10 cellular contexts compared by ENCODE assay signal in genomic region chr15:40330368-40330836, GRCh38. TPM values are rescaled to one million over a fixed set of nuclear protein-coding genes. Genes with fewer than 3 reads are reported as not detected.
A peak's percentile ranks its signal among the peaks of the same experiment; 100 is the strongest.
DNase-seq lines count a peak whose midpoint lies in the region; ATAC-seq, FAIRE-seq and TF ChIP-seq lines count a peak whose summit lies in the region.
"Had no signal": no experiment of that assay in that cellular context is flagged by ENCODE, and none has a peak within 500 bp of the region (broad histone marks: within the 10 kb centered on the region; RNA-seq: fewer than 3 reads in every experiment).

No MANE protein-coding gene starts in this region.

- H3K27ac ChIP-seq in H1 (ENCODE audit: low read depth, low read length), result no peak overlapping the region

- H2BK20ac ChIP-seq in H1 (ENCODE audit: low read length), result no peak overlapping the region

- no peak overlapping the region for H2BK12ac ChIP-seq in H1 (ENCODE audit: low read depth, low read length)

- H2BK5ac ChIP-seq in H1 (ENCODE audit: low read depth, low read length), result no peak overlapping the region

- no peak overlapping the region for H2AFZ ChIP-seq in H1 (ENCODE audit: low read length)

- no peak overlapping the region for H3K23ac ChIP-seq in H1 (ENCODE audit: insufficient read length)

- H4K20me1 ChIP-seq in H1 (replicated peaks in 1 of 2; ENCODE audit: control insufficient read depth in 1 of 2, insufficient read depth in 2 of 2, low read length in 2 of 2), result no peaks in the 10 kb centered on the region

- ATAC-seq in HG03108 (IDR thresholded peaks at IDR 0.05; ENCODE audit: unreplicated experiment), result no peak
- ATAC-seq in HG02623 (IDR thresholded peaks at IDR 0.05; ENCODE audit: unreplicated experiment), result no peak
- no peak for ATAC-seq in T-cell (replicated peaks in 1 of 4)

- H3K4me1 Mint-ChIP-seq in neural crest cell (peaks cover 55% of the 10 kb centered on the region), T-cell (peaks cover 20 to 42% (median 23%) of the 10 kb centered on the region in 3 donors)

- FAIRE-seq in H1 (lab: Jason Lieb, UNC), result no peak
- FAIRE-seq: endothelial cell of umbilical vein had no signal

- DNase-seq in Daoy (ENCODE audit: low read depth) (peak; percentile 18), NCI-H774 (lab: John Stamatoyannopoulos, UW) (peak; percentile 21), H1 (ENCODE audit: low read depth in 1 of 2, low spot score in 2 of 2) (no peak), neural crest cell (ENCODE audit: low read depth, low spot score) (no peak), T-cell (no peak), DMS 273 (lab: John Stamatoyannopoulos, UW; ENCODE audit: unreplicated experiment) (no peak)

- CTCF ChIA-PET in H1 (lab: Charles Lee; ENCODE audit: partially characterized antibody), result interaction anchor here (0.7 to 21.1 kb wide), 7 partner anchors 7 to 54 kb away, joined by 3 to 295 read pairs (median 15); partner anchors contain the start of genes CCDC9B and PLCB2
- CTCF ChIA-PET in T-cell (lab: Charles Lee), result interaction anchor here (0.9 to 1.9 kb wide), 3 partner anchors 9 to 55 kb away, joined by 4 to 6 read pairs (median 4); no protein-coding TSS in a partner anchor

- no peaks in the 10 kb centered on the region; a peak in 1 of 4 replicates for H3K9me3 ChIP-seq in H1 (ENCODE audit: insufficient read depth in 2 of 2, low read depth in 1 of 2, low read length in 1 of 2)

- no peaks in the 10 kb centered on the region for H3K9me3 Mint-ChIP-seq in neural crest cell
- H3K9me3 Mint-ChIP-seq in T-cell, result no peaks in the 10 kb centered on the region

- no peak overlapping the region for H3K4me3 Mint-ChIP-seq in neural crest cell
- no peak overlapping the region for H3K4me3 Mint-ChIP-seq in T-cell

- H3K36me3 ChIP-seq in H1 (ENCODE audit: control insufficient read depth in 2 of 4, insufficient read depth in 4 of 4, low read length in 3 of 4), result peaks cover 0 to 9% (median 0%) of the 10 kb centered on the region in 4 experiments; a peak in 3 of 8 replicates

- H3K36me3 Mint-ChIP-seq in neural crest cell (ENCODE audit: low read depth), result no peaks in the 10 kb centered on the region
- H3K36me3 Mint-ChIP-seq in T-cell, result no peaks in the 10 kb centered on the region

- no peak overlapping the region for H4K91ac ChIP-seq in H1 (replicated peaks; ENCODE audit: insufficient read length, low read length)

- TF ChIP-seq EP300 in H1 (IDR thresholded peaks at IDR 0.05; ENCODE audit: borderline replicate concordance in 1 of 2, low read depth in 2 of 2, low read length in 2 of 2), result no peak

- TF ChIP-seq POLR2A in H1 (IDR thresholded peaks at IDR 0.05; ENCODE audit: control extremely low read depth in 1 of 2, low read depth in 2 of 2, low read length in 2 of 2), result no peak

- H3K27me3 Mint-ChIP-seq in neural crest cell (ENCODE audit: low read depth) (no peaks in the 10 kb centered on the region), T-cell (no peaks in the 10 kb centered on the region)

- H3K56ac ChIP-seq in H1 (replicated peaks; ENCODE audit: insufficient read length, low read depth, low read length), result no peak overlapping the region

- no peaks in the 10 kb centered on the region for H3K79me1 ChIP-seq in H1 (ENCODE audit: low read depth, low read length)

- H3K23me2 ChIP-seq in H1 (ENCODE audit: low read depth, low read length), result peaks cover 2% of the 10 kb centered on the region

- H3K18ac ChIP-seq in H1 (ENCODE audit: extremely low read depth, low read length), result 0 out of 2 replicates have a peak overlapping the region, but pooled peaks have one; percentile 9

- H2BK15ac ChIP-seq in H1 (ENCODE audit: low read length), result no peak overlapping the region; the same call in 1 of the 2 replicates

- H3K27me3 ChIP-seq in H1 (replicated peaks in 1 of 4; ENCODE audit: control insufficient read depth in 3 of 4, extremely low read depth in 1 of 4, insufficient read depth in 3 of 4, low read length in 3 of 4), result peaks cover 0 to 1% (median 0%) of the 10 kb centered on the region in 4 experiments; a peak in 1 of 7 replicates

- H3K4ac ChIP-seq in H1 (replicated peaks; ENCODE audit: insufficient read length, low read depth, low read length), result no peak overlapping the region

- no peak overlapping the region for H3K4me2 ChIP-seq in H1 (ENCODE audit: insufficient read depth in 1 of 2, low read depth in 2 of 2, low read length in 2 of 2)

- peaks cover 24 to 42% (median 32%) of the 10 kb centered on the region in 4 experiments for H3K4me1 ChIP-seq in H1 (replicated peaks in 1 of 4; ENCODE audit: control insufficient read depth in 3 of 4, insufficient read depth in 4 of 4, low read length in 3 of 4)

- no peak overlapping the region for H3K9ac ChIP-seq in H1 (replicated peaks in 1 of 4; ENCODE audit: extremely low read depth in 1 of 4, low read depth in 3 of 4, low read length in 3 of 4)

- 85% methylated on average over 5 of the region's 5 CpGs; no CpG with 5 or more reads in 1 of the 2 experiments for WGBS in H1 (ENCODE audit: extremely low coverage in 1 of 2, insufficient coverage in 1 of 2, insufficient read length in 1 of 2, insufficient replicate concordance in 2 of 2, low coverage in 1 of 2, low lambda C conversion rate in 2 of 2, missing lambda C conversion rate in 1 of 2), 2 experiments

- peak overlapping the region; percentile 48 for H3K27ac Mint-ChIP-seq in neural crest cell (ENCODE audit: unreplicated experiment)
- H3K27ac Mint-ChIP-seq in T-cell, result no peak overlapping the region

- TF ChIP-seq CTCF in H1 (IDR thresholded peaks at IDR 0.05; ENCODE audit: control extremely low read depth in 1 of 3, insufficient read depth in 1 of 3, low read depth in 1 of 3, low read length in 3 of 3) (no peak), neural crest cell (conservative IDR thresholded peaks at IDR 0.05) (no peak)

- no peak overlapping the region for H3K14ac ChIP-seq in H1 (ENCODE audit: insufficient read length)

- TF ChIP-seq RAD21 in H1 (IDR thresholded peaks at IDR 0.05 in 1 of 2, conservative IDR thresholded peaks at IDR 0.05 in 1 of 2; ENCODE audit: low read depth in 2 of 2, low read length in 2 of 2), result no peak

- H2BK120ac ChIP-seq in H1 (replicated peaks; ENCODE audit: low read depth, low read length), result no peak overlapping the region

- peaks cover 0 to 6% of the 10 kb centered on the region in 2 experiments; a peak in 1 of 4 replicates for H3K79me2 ChIP-seq in H1 (ENCODE audit: control insufficient read depth in 1 of 2, insufficient read depth in 2 of 2, low read length in 2 of 2)

- H4K8ac ChIP-seq in H1 (ENCODE audit: extremely low read depth, insufficient read depth, low read length), result no peak overlapping the region; the same call in 1 of the 2 replicates

- H3K4me3 ChIP-seq in H1 (ENCODE audit: extremely low read depth in 1 of 4, insufficient read depth in 2 of 4, low read depth in 3 of 4, low read length in 4 of 4), result no peak overlapping the region

- POLR2A ChIA-PET in H1 (lab: Charles Lee; ENCODE audit: partially characterized antibody), result interaction anchor here (0.8 to 0.9 kb wide), 2 partner anchors 10 to 100 kb away, joined by 3 read pairs; partner anchors contain the start of gene CCDC9B
- POLR2A ChIA-PET in T-cell (lab: Charles Lee), result no interaction called here

- no peak overlapping the region for H2AK5ac ChIP-seq in H1 (ENCODE audit: low read depth, low read length)

- H4K5ac ChIP-seq in H1 (ENCODE audit: insufficient read length, low read depth, low read length), result no peak overlapping the region

RNA-seq across cellular contexts. Expression of gene INAFM2, which starts 6.9 kb away (rescaled TPM):
- total RNA-seq in Daoy (2014; rRNA removed; shearing (Covaris generic)), result 12.9 and 15.5 TPM in 2 replicates
- 35.1 and 38.2 TPM in 2 replicates for total RNA-seq in H1 (2021; fragmentation: NEBNext Ultra II Directional; extraction: Animal tissue kit (Norgen Biotek cat#: 25700))
- 9.6 and 15.3 TPM in 2 replicates for polyA plus RNA-seq in H1 (2011; rRNA removed)
- 11.9 TPM for polyA plus RNA-seq in H1 (2011; cell fraction: cytosol; rRNA removed)
- polyA plus RNA-seq in H1 (2011; cell fraction: nucleus; rRNA removed), result 9.2 TPM
- 16.0 to 31.4 TPM (median 18.6 TPM) in 4 replicates for polyA plus RNA-seq in H1 (2012, experiment 1 of 2)
- polyA plus RNA-seq in H1 (2012, experiment 2 of 2), result 19.4 TPM
- polyA plus RNA-seq in H1 (2013, experiment 1 of 2), result 39.7 TPM
- 42.5 TPM for polyA plus RNA-seq in H1 (2013, experiment 2 of 2)
- 8.6 and 10.5 TPM in 2 replicates for polyA minus RNA-seq in H1 (2011; rRNA and poly(A)+ RNA removed)
- polyA minus RNA-seq in H1 (2011; cell fraction: cytosol; rRNA and poly(A)+ RNA removed), result 10.1 TPM
- polyA minus RNA-seq in H1 (2011; cell fraction: nucleus; rRNA and poly(A)+ RNA removed), result 14.0 TPM
- total RNA-seq in neural crest cell, result 22.8 and 27.5 TPM in 2 replicates
- 10 to 100 TPM in 1 of 5 donors, 1 to 10 TPM in 4; 5.5 to 10.9 (median 6.4) TPM for total RNA-seq in T-cell

RNA-seq across cellular contexts. Expression of gene CCDC9B, which starts 10.3 kb away (rescaled TPM):
- total RNA-seq in Daoy (2014; rRNA removed; shearing (Covaris generic)), result 5.4 and 6.1 TPM in 2 replicates
- 0.33 and 0.78 TPM in 2 replicates for total RNA-seq in H1 (2021; fragmentation: NEBNext Ultra II Directional; extraction: Animal tissue kit (Norgen Biotek cat#: 25700))
- polyA plus RNA-seq in H1 (2011; rRNA removed), result 0.45 and 0.63 TPM in 2 replicates
- 0.10 TPM for polyA plus RNA-seq in H1 (2011; cell fraction: cytosol; rRNA removed)
- 0.73 TPM for polyA plus RNA-seq in H1 (2011; cell fraction: nucleus; rRNA removed)
- 0.62 to 1.1 TPM (median 0.85 TPM) in 4 replicates for polyA plus RNA-seq in H1 (2012, experiment 1 of 2)
- polyA plus RNA-seq in H1 (2012, experiment 2 of 2), result 0.25 TPM
- 0.71 TPM for polyA plus RNA-seq in H1 (2013, experiment 1 of 2)
- 0.50 TPM for polyA plus RNA-seq in H1 (2013, experiment 2 of 2)
- 0.22 and 0.50 TPM in 2 replicates for polyA minus RNA-seq in H1 (2011; rRNA and poly(A)+ RNA removed)
- 0.66 TPM for polyA minus RNA-seq in H1 (2011; cell fraction: cytosol; rRNA and poly(A)+ RNA removed)
- 1.8 TPM for polyA minus RNA-seq in H1 (2011; cell fraction: nucleus; rRNA and poly(A)+ RNA removed)
- total RNA-seq in neural crest cell, result 0.33 TPM in 1 of 2 replicates, not detected in the other
- total RNA-seq in T-cell, result 1 to 10 TPM in 4 of 5 donors, under 1 TPM in 1; 0.80 to 2.2 (median 1.7) TPM

RNA-seq across cellular contexts. Expression of gene PHGR1, which starts 20.4 kb away (rescaled TPM):
- not detected in 2 replicates for total RNA-seq in Daoy (2014; rRNA removed; shearing (Covaris generic))
- not detected in 2 replicates for total RNA-seq in H1 (2021; fragmentation: NEBNext Ultra II Directional; extraction: Animal tissue kit (Norgen Biotek cat#: 25700))
- polyA plus RNA-seq in H1 (2011; rRNA removed), result not detected in 2 replicates
- not detected for polyA plus RNA-seq in H1 (2011; cell fraction: cytosol; rRNA removed)
- polyA plus RNA-seq in H1 (2011; cell fraction: nucleus; rRNA removed), result not detected
- polyA plus RNA-seq in H1 (2012, experiment 1 of 2), result not detected in 4 replicates
- not detected for polyA plus RNA-seq in H1 (2012, experiment 2 of 2)
- polyA plus RNA-seq in H1 (2013, experiment 1 of 2), result not detected
- not detected for polyA plus RNA-seq in H1 (2013, experiment 2 of 2)
- polyA minus RNA-seq in H1 (2011; rRNA and poly(A)+ RNA removed), result not detected in 2 replicates
- polyA minus RNA-seq in H1 (2011; cell fraction: cytosol; rRNA and poly(A)+ RNA removed), result not detected
- not detected for polyA minus RNA-seq in H1 (2011; cell fraction: nucleus; rRNA and poly(A)+ RNA removed)
- total RNA-seq in neural crest cell (not detected in 2 replicates), T-cell (under 1 TPM in 1 of 5 donors, not detected in 4; 0.70 TPM)
- total RNA-seq: endothelial cell of umbilical vein, mononuclear cell had no signal
- polyA plus RNA-seq: endothelial cell of umbilical vein had no signal

RNA-seq across cellular contexts. Expression of gene PLCB2, which starts 22.7 kb away (rescaled TPM):
- total RNA-seq in Daoy (2014; rRNA removed; shearing (Covaris generic)), result 0.29 and 1.3 TPM in 2 replicates
- 8.4 and 9.4 TPM in 2 replicates for total RNA-seq in H1 (2021; fragmentation: NEBNext Ultra II Directional; extraction: Animal tissue kit (Norgen Biotek cat#: 25700))
- polyA plus RNA-seq in H1 (2011; rRNA removed), result 7.2 and 11.3 TPM in 2 replicates
- polyA plus RNA-seq in H1 (2011; cell fraction: cytosol; rRNA removed), result 10.7 TPM
- polyA plus RNA-seq in H1 (2011; cell fraction: nucleus; rRNA removed), result 30.4 TPM
- polyA plus RNA-seq in H1 (2012, experiment 1 of 2), result 4.1 to 10.7 TPM (median 7.5 TPM) in 4 replicates
- 4.1 TPM for polyA plus RNA-seq in H1 (2012, experiment 2 of 2)
- 7.0 TPM for polyA plus RNA-seq in H1 (2013, experiment 1 of 2)
- polyA plus RNA-seq in H1 (2013, experiment 2 of 2), result 7.6 TPM
- 6.1 and 6.2 TPM in 2 replicates for polyA minus RNA-seq in H1 (2011; rRNA and poly(A)+ RNA removed)
- 3.7 TPM for polyA minus RNA-seq in H1 (2011; cell fraction: cytosol; rRNA and poly(A)+ RNA removed)
- polyA minus RNA-seq in H1 (2011; cell fraction: nucleus; rRNA and poly(A)+ RNA removed), result 20.0 TPM
- 8.7 and 8.8 TPM in 2 replicates for total RNA-seq in neural crest cell
- total RNA-seq in T-cell, result 100 to 1,000 TPM; 242 to 293 (median 245) TPM

RNA-seq across cellular contexts. Expression of gene DISP2, which starts 27.6 kb away (rescaled TPM):
- total RNA-seq in Daoy (2014; rRNA removed; shearing (Covaris generic)), result 0.51 and 1.1 TPM in 2 replicates
- 1.2 and 3.4 TPM in 2 replicates for total RNA-seq in H1 (2021; fragmentation: NEBNext Ultra II Directional; extraction: Animal tissue kit (Norgen Biotek cat#: 25700))
- polyA plus RNA-seq in H1 (2011; rRNA removed), result 0.45 and 0.72 TPM in 2 replicates
- polyA plus RNA-seq in H1 (2011; cell fraction: cytosol; rRNA removed), result 0.36 TPM
- 1.1 TPM for polyA plus RNA-seq in H1 (2011; cell fraction: nucleus; rRNA removed)
- polyA plus RNA-seq in H1 (2012, experiment 1 of 2), result 1.3 to 2.7 TPM (median 2.0 TPM) in 4 replicates
- 1.4 TPM for polyA plus RNA-seq in H1 (2012, experiment 2 of 2)
- polyA plus RNA-seq in H1 (2013, experiment 1 of 2), result 4.3 TPM
- polyA plus RNA-seq in H1 (2013, experiment 2 of 2), result 4.1 TPM
- 0.56 and 1.6 TPM in 2 replicates for polyA minus RNA-seq in H1 (2011; rRNA and poly(A)+ RNA removed)
- 0.73 TPM for polyA minus RNA-seq in H1 (2011; cell fraction: cytosol; rRNA and poly(A)+ RNA removed)
- polyA minus RNA-seq in H1 (2011; cell fraction: nucleus; rRNA and poly(A)+ RNA removed), result 2.2 TPM
- total RNA-seq in neural crest cell, result 2.0 and 3.1 TPM in 2 replicates
- 1 to 10 TPM in 1 of 5 donors, under 1 TPM in 4; 0.03 to 1.4 (median 0.18) TPM for total RNA-seq in T-cell

Comparison
In these comparisons a context has a peak if more than half of its experiments do, and no peak if none do; other contexts are left out.
1. DNase-seq: peak in Daoy (single experiment) and NCI-H774 (single experiment); none in H1 (0 of 2), neural crest cell (single experiment), T-cell (0 of 34) and DMS 273 (single experiment).